Comparison of ENCODE assay signal across 1 cellular context in the genomic region with DNA sequence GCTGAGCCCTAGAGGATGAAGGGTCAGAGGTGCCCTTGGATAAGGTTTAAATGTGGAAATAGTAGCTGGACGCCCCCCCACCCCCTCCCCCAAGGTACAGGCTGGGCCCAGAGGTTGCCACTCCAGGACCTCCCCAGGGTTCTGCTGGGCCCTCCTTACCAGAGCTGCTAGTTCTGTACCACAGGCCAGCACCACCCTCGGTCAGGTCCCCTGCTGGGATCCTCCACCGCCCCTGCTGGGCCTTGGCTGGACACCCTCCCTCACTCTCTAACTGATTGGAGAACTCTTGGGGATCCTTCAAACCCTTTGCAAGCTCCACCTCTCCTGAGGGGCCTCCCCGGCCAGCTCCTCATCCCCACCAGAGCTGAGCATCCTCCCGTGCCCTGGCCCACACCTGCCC.
TF ChIP-seq lines count a peak whose summit lies in the region.

No MANE protein-coding gene starts in this region.

TF ChIP-seq in IMR-90, 13 proteins besides CTCF, POLR2A, EP300 and RAD21:
- no peak for TF ChIP-seq CEBPB (IDR thresholded peaks at IDR 0.05; ENCODE audit: low read depth, low read length)
